ENCODE assay signal across 9 cellular contexts in the genomic region with DNA sequence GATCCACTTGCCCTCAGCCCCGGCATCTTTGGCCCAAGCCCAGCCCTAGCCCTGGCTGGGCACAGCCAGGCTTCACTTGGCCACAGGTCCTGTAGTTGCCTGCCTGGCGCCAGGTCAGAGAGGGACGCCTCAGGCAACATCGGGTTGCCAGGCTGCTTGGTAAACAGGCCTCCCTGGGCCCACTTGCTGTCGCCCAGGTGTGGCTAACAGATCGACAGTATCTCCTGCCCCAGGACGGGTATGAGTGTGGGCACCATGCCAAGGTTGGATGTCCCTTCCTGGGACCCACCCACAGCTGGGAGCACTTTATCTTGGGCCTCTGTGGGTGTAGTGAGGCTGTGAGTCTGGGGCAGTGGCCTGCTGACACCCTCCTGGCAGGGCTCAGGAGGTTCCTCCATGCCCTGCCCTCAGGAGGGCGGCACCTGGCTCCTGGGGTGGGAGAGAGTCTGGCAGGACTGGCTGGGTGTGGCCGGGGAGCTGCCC. TPM values are rescaled to one million over a fixed set of nuclear protein-coding genes. Genes with fewer than 3 reads are reported as not detected.
A peak's percentile ranks its signal among the peaks of the same experiment; 100 is the strongest.
DNase-seq lines count a peak whose midpoint lies in the region; ATAC-seq and TF ChIP-seq lines count a peak whose summit lies in the region.
"Had no signal": no experiment of that assay in that cellular context is flagged by ENCODE, and none has a peak within 500 bp of the region (broad histone marks: within the 10 kb centered on the region; RNA-seq: fewer than 3 reads in every experiment).

No MANE protein-coding gene starts in this region.

- peaks cover 10% of the 10 kb centered on the region for H3K36me3 Mint-ChIP-seq in mesothelial cell of epicardium
- peaks cover 36% of the 10 kb centered on the region for H3K36me3 Mint-ChIP-seq in stimulated activated memory B cell treated with anti-CD40 and anti-IgM and Interleukin-4, amounts not matched to agents 10 μg/mL and 1 μg/mL and 100 μg/mL, for 72 hours

- H3K27ac Mint-ChIP-seq in mesothelial cell of epicardium, result peak overlapping the region; percentile 30
- no peak overlapping the region for H3K27ac Mint-ChIP-seq in stimulated activated memory B cell treated with anti-CD40 and anti-IgM and Interleukin-4, amounts not matched to agents 10 μg/mL and 1 μg/mL and 100 μg/mL, for 72 hours

- no peak for DNase-seq in Right ventricle myocardium inferior (ENCODE audit: missing footprints)
- DNase-seq in cardiac septum (ENCODE audit: low spot score), result no peak
- DNase-seq in mesothelial cell of epicardium (ENCODE audit: low spot score in 2 of 2, unreplicated experiment in 2 of 2), result no peak
- DNase-seq: activated naive CD4-positive, alpha-beta T cell treated with anti-CD3 and anti-CD28 coated beads for 36 hours had no signal

- H3K4me1 Mint-ChIP-seq in mesothelial cell of epicardium, result peaks cover 11% of the 10 kb centered on the region
- peaks cover 39% of the 10 kb centered on the region for H3K4me1 Mint-ChIP-seq in stimulated activated memory B cell treated with anti-CD40 and anti-IgM and Interleukin-4, amounts not matched to agents 10 μg/mL and 1 μg/mL and 100 μg/mL, for 72 hours

- no peaks in the 10 kb centered on the region for H3K27me3 Mint-ChIP-seq in mesothelial cell of epicardium (ENCODE audit: low read depth)
- no peaks in the 10 kb centered on the region for H3K27me3 Mint-ChIP-seq in stimulated activated memory B cell treated with anti-CD40 and anti-IgM and Interleukin-4, amounts not matched to agents 10 μg/mL and 1 μg/mL and 100 μg/mL, for 72 hours

- peak overlapping the region; percentile 60 for H3K27ac ChIP-seq in cingulate gyrus (ENCODE audit: low read depth, low read length)

- peak; percentile 85 for ATAC-seq in Right ventricle myocardium inferior
- ATAC-seq in HG03378 (IDR thresholded peaks at IDR 0.05; ENCODE audit: unreplicated experiment), result no peak
- no peak for ATAC-seq in stimulated activated memory B cell treated with anti-CD40 and anti-IgM and Interleukin-4, amounts not matched to agents 10 μg/mL and 1 μg/mL and 100 μg/mL, for 72 hours
- ATAC-seq in GM18502 (IDR thresholded peaks at IDR 0.05; ENCODE audit: poor library complexity, unreplicated experiment), result no peak
- ATAC-seq in HG03354 (IDR thresholded peaks at IDR 0.05; ENCODE audit: poor library complexity, severe bottlenecking, unreplicated experiment), result no peak

- intact Hi-C loops in Right ventricle myocardium inferior (cut with DNase I), result no loop called here
- intact Hi-C loops in cardiac septum (cut with DNase I), result no loop called here

- H3K9me3 Mint-ChIP-seq in mesothelial cell of epicardium, result peaks cover 7% of the 10 kb centered on the region
- no peaks in the 10 kb centered on the region for H3K9me3 Mint-ChIP-seq in stimulated activated memory B cell treated with anti-CD40 and anti-IgM and Interleukin-4, amounts not matched to agents 10 μg/mL and 1 μg/mL and 100 μg/mL, for 72 hours

- TF ChIP-seq CTCF in mesothelial cell of epicardium (IDR thresholded peaks at IDR 0.05; ENCODE audit: unreplicated experiment), result no peak

- H3K4me3 Mint-ChIP-seq in mesothelial cell of epicardium, result no peak overlapping the region
- no peak overlapping the region for H3K4me3 Mint-ChIP-seq in stimulated activated memory B cell treated with anti-CD40 and anti-IgM and Interleukin-4, amounts not matched to agents 10 μg/mL and 1 μg/mL and 100 μg/mL, for 72 hours
- H3K4me3 Mint-ChIP-seq: activated naive CD4-positive, alpha-beta T cell treated with anti-CD3 and anti-CD28 coated beads for 36 hours had no signal

RNA-seq across cellular contexts. Expression of a gene that starts 27.9 kb away (rescaled TPM):
- 39.5 TPM for total RNA-seq in Right ventricle myocardium inferior
- total RNA-seq in cardiac septum, result 28.1 TPM
- total RNA-seq in mesothelial cell of epicardium, result 71.4 to 78.0 TPM (median 76.4 TPM) in 3 replicates

RNA-seq across cellular contexts. Expression of a gene that starts 29.2 kb away (rescaled TPM):
- total RNA-seq in Right ventricle myocardium inferior (15.2 TPM), cardiac septum (20.8 TPM), mesothelial cell of epicardium (62.8 to 66.2 TPM (median 64.4 TPM) in 3 replicates)

RNA-seq across cellular contexts. Expression of a gene that starts 29.4 kb away (rescaled TPM):
- 15.3 TPM for total RNA-seq in Right ventricle myocardium inferior
- total RNA-seq in cardiac septum, result 14.1 TPM
- 25.5 to 31.5 TPM (median 26.8 TPM) in 3 replicates for total RNA-seq in mesothelial cell of epicardium

RNA-seq across cellular contexts. Expression of a gene that starts 51.0 kb away (rescaled TPM):
- total RNA-seq in Right ventricle myocardium inferior (1.5 TPM), cardiac septum (0.32 TPM), mesothelial cell of epicardium (2.0 to 2.5 TPM (median 2.3 TPM) in 3 replicates)
